Comparison of ENCODE assay signal across 1 cellular context in the genomic region with DNA sequence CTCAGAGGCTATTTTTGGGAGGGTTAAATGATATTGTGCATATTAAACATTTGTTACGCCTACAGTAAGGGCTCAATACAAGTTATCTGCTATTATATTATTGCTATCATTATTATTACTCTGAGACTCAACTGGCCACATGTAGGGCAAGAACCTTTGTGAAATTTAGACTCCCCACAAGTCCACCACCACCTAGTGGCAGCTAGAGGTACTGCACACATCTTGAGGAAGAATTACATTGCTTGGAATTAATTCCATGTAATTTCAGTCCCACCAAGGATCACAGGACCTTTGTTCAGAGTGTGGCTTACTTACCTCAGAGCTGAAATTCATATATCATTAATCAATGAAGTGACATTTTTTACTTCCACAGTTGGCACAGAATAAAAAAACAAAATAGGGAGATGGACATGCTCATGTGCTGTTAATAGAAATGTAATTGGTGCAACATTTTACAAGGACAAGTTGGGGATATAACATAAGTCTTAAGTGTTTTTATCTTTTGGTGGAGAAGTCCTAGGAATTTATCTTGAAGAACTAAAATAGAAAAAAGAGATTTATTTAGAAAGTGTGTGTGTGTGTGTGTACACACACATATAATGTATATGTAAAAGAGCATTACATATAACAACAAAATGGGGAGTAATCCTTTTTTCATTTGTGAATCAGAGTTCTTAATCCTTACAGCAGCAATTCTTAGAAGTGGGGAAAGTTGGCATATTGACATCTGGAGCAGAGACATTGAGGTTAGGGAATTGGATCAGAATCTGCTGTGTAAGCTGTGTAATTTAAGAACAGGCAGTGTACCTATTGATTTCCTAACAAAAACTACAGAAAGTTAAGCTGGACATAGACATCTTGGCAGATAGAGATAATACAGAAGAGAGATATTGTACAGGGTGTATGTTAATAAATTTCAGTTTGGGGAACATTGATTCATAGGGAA.
TF ChIP-seq lines count a peak whose summit lies in the region.

No MANE protein-coding gene starts in this region.

TF ChIP-seq in GM12878, 131 proteins besides CTCF, POLR2A, EP300 and RAD21 (continued from another document):
- TF ChIP-seq, protein P1, sequence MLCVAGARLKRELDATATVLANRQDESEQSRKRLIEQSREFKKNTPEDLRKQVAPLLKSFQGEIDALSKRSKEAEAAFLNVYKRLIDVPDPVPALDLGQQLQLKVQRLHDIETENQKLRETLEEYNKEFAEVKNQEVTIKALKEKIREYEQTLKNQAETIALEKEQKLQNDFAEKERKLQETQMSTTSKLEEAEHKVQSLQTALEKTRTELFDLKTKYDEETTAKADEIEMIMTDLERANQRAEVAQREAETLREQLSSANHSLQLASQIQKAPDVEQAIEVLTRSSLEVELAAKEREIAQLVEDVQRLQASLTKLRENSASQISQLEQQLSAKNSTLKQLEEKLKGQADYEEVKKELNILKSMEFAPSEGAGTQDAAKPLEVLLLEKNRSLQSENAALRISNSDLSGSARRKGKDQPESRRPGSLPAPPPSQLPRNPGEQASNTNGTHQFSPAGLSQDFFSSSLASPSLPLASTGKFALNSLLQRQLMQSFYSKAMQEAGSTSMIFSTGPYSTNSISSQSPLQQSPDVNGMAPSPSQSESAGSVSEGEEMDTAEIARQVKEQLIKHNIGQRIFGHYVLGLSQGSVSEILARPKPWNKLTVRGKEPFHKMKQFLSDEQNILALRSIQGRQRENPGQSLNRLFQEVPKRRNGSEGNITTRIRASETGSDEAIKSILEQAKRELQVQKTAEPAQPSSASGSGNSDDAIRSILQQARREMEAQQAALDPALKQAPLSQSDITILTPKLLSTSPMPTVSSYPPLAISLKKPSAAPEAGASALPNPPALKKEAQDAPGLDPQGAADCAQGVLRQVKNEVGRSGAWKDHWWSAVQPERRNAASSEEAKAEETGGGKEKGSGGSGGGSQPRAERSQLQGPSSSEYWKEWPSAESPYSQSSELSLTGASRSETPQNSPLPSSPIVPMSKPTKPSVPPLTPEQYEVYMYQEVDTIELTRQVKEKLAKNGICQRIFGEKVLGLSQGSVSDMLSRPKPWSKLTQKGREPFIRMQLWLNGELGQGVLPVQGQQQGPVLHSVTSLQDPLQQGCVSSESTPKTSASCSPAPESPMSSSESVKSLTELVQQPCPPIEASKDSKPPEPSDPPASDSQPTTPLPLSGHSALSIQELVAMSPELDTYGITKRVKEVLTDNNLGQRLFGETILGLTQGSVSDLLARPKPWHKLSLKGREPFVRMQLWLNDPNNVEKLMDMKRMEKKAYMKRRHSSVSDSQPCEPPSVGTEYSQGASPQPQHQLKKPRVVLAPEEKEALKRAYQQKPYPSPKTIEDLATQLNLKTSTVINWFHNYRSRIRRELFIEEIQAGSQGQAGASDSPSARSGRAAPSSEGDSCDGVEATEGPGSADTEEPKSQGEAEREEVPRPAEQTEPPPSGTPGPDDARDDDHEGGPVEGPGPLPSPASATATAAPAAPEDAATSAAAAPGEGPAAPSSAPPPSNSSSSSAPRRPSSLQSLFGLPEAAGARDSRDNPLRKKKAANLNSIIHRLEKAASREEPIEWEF (IDR thresholded peaks at IDR 0.05; ENCODE audit: insufficient replicate concordance, low read depth, low read length): no peak
- TF ChIP-seq SMC3 (IDR thresholded peaks at IDR 0.05; ENCODE audit: borderline replicate concordance, low read length) (peak; percentile 64; the same call in 1 of the 2 replicates), RB1 (IDR thresholded peaks at IDR 0.05; ENCODE audit: borderline replicate concordance) (no peak), CBX5 (IDR thresholded peaks at IDR 0.05; ENCODE audit: low read depth) (no peak), JUND (IDR thresholded peaks at IDR 0.05; ENCODE audit: low read depth, low read length) (no peak), SMARCA5 (IDR thresholded peaks at IDR 0.05) (peak; percentile 22; the same call in 1 of the 2 replicates), MEF2B (IDR thresholded peaks at IDR 0.05; ENCODE audit: partially characterized antibody, poor library complexity, severe bottlenecking) (no peak), RELA (IDR thresholded peaks at IDR 0.05; ENCODE audit: borderline replicate concordance, partially characterized antibody) (no peak)
- TF ChIP-seq, protein P2, sequence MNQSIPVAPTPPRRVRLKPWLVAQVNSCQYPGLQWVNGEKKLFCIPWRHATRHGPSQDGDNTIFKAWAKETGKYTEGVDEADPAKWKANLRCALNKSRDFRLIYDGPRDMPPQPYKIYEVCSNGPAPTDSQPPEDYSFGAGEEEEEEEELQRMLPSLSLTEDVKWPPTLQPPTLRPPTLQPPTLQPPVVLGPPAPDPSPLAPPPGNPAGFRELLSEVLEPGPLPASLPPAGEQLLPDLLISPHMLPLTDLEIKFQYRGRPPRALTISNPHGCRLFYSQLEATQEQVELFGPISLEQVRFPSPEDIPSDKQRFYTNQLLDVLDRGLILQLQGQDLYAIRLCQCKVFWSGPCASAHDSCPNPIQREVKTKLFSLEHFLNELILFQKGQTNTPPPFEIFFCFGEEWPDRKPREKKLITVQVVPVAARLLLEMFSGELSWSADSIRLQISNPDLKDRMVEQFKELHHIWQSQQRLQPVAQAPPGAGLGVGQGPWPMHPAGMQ (IDR thresholded peaks at IDR 0.05; ENCODE audit: borderline replicate concordance): no peak
TF ChIP-seq in GM12878: peak in this region for 4.
